ENCODE assay signal across 20 cellular contexts in genomic region chr18:5475252-5475651, GRCh38.
DNase-seq lines count a peak whose midpoint lies in the region; ATAC-seq, FAIRE-seq and TF ChIP-seq lines count a peak whose summit lies in the region.
"Had no signal": no experiment of that assay in that cellular context is flagged by ENCODE, and none has a peak within 500 bp of the region (broad histone marks: within the 10 kb centered on the region; RNA-seq: fewer than 3 reads in every experiment).

No MANE protein-coding gene starts in this region.

- DNase-seq in Ammon's horn (ENCODE audit: low spot score) (peak; percentile 71), NOMO-1 treated with dmso at 0.1 percent for 144 hours (lab: John Stamatoyannopoulos, UW; ENCODE audit: unreplicated experiment) (peak; percentile 88), epidermal melanocyte (ENCODE audit: insufficient read length, low spot score) (peak; percentile 37), H54 (ENCODE audit: insufficient read length, low spot score) (no peak), NCI-H1417 (lab: John Stamatoyannopoulos, UW) (no peak), endothelial cell (ENCODE audit: low spot score) (no peak)
- no peak for DNase-seq in naive thymus-derived CD4-positive, alpha-beta T cell
- DNase-seq: activated CD4-positive, alpha-beta T cell treated with anti-CD3 and anti-CD28 coated beads for 1 hour; activated CD8-positive, alpha-beta memory T cell treated with anti-CD3 and anti-CD28 coated beads, Interleukin-2, amount 10 ng/mL, durations not matched to agents 7 days and 5 days; activated gamma-delta T cell treated with Interleukin-2 at 50 U/mL for 16 hours; CD8-positive, alpha-beta memory T cell; KG1; NCI-H1436 treated with DMSO at 0.1 percent for 48 hours; SJCRH30; stimulated activated CD4-positive, alpha-beta T cell treated with anti-CD3 and anti-CD28 coated beads, Interleukin-12 subunit alpha, Interleukin-12 subunit beta, amount 100 ng/mL, for 4 hours; stimulated activated naive B cell treated with anti-CD40 and anti-IgM and Interleukin-4, amounts not matched to agents 10 μg/mL and 1 μg/mL and 100 μg/mL, for 72 hours; T-helper 9 cell had no signal

- no peak overlapping the region for H3K4me3 ChIP-seq in naive thymus-derived CD4-positive, alpha-beta T cell (ENCODE audit: low read length)
- H3K4me3 ChIP-seq: SJCRH30 had no signal

- FAIRE-seq in H54 (lab: Jason Lieb, UNC): no peak
- FAIRE-seq: colon had no signal

- no peak for TF ChIP-seq CTCF in endothelial cell (IDR thresholded peaks at IDR 0.05; ENCODE audit: unreplicated experiment)

- H3K36me3 ChIP-seq in naive thymus-derived CD4-positive, alpha-beta T cell (ENCODE audit: control insufficient read depth in 2 of 3, insufficient read depth in 3 of 3, low read length in 3 of 3): no peaks in the 10 kb centered on the region
- H3K36me3 ChIP-seq: SJCRH30 had no signal

- no peaks in the 10 kb centered on the region for H3K9me3 ChIP-seq in naive thymus-derived CD4-positive, alpha-beta T cell (ENCODE audit: control insufficient read depth in 2 of 3, low read length in 3 of 3)
- H3K9me3 ChIP-seq: SJCRH30 had no signal

- H3K9me3 Mint-ChIP-seq in naive thymus-derived CD4-positive, alpha-beta T cell: peaks cover 0 to 1% (median 0%) of the 10 kb centered on the region in 11 donors
- no peaks in the 10 kb centered on the region for H3K9me3 Mint-ChIP-seq in endothelial cell (ENCODE audit: unreplicated experiment)
- H3K9me3 Mint-ChIP-seq: stimulated activated naive B cell treated with anti-CD40 and anti-IgM and Interleukin-4, amounts not matched to agents 10 μg/mL and 1 μg/mL and 100 μg/mL, for 72 hours; type B pancreatic cell had no signal

- no peak overlapping the region for H3K27ac Mint-ChIP-seq in naive thymus-derived CD4-positive, alpha-beta T cell
- no peak overlapping the region for H3K27ac Mint-ChIP-seq in endothelial cell (ENCODE audit: unreplicated experiment)
- H3K27ac Mint-ChIP-seq: activated CD8-positive, alpha-beta memory T cell treated with anti-CD3 and anti-CD28 coated beads, Interleukin-2, amount 10 ng/mL, durations not matched to agents 7 days and 5 days; CD8-positive, alpha-beta memory T cell; stimulated activated naive B cell treated with anti-CD40 and anti-IgM and Interleukin-4, amounts not matched to agents 10 μg/mL and 1 μg/mL and 100 μg/mL, for 72 hours; type B pancreatic cell had no signal

- no peak for TF ChIP-seq POLR2A in H54 (IDR thresholded peaks at IDR 0.05; ENCODE audit: low read depth, low read length)

- peaks cover 0 to 14% (median 6%) of the 10 kb centered on the region in 7 donors for H3K4me1 Mint-ChIP-seq in naive thymus-derived CD4-positive, alpha-beta T cell
- H3K4me1 Mint-ChIP-seq in endothelial cell (ENCODE audit: unreplicated experiment): peaks cover 5% of the 10 kb centered on the region
- H3K4me1 Mint-ChIP-seq: activated CD8-positive, alpha-beta memory T cell treated with anti-CD3 and anti-CD28 coated beads, Interleukin-2, amount 10 ng/mL, durations not matched to agents 7 days and 5 days; CD8-positive, alpha-beta memory T cell; stimulated activated naive B cell treated with anti-CD40 and anti-IgM and Interleukin-4, amounts not matched to agents 10 μg/mL and 1 μg/mL and 100 μg/mL, for 72 hours had no signal

- H3K36me3 Mint-ChIP-seq in naive thymus-derived CD4-positive, alpha-beta T cell: peaks cover 0 to 4% (median 0%) of the 10 kb centered on the region in 5 donors
- no peaks in the 10 kb centered on the region for H3K36me3 Mint-ChIP-seq in endothelial cell (ENCODE audit: low read depth, unreplicated experiment)
- H3K36me3 Mint-ChIP-seq: activated CD8-positive, alpha-beta memory T cell treated with anti-CD3 and anti-CD28 coated beads, Interleukin-2, amount 10 ng/mL, durations not matched to agents 7 days and 5 days; CD8-positive, alpha-beta memory T cell; stimulated activated naive B cell treated with anti-CD40 and anti-IgM and Interleukin-4, amounts not matched to agents 10 μg/mL and 1 μg/mL and 100 μg/mL, for 72 hours had no signal

- intact Hi-C loops in naive thymus-derived CD4-positive, alpha-beta T cell (cut with micrococcal nuclease): no loop called here

- peaks cover 0 to 21% (median 12%) of the 10 kb centered on the region in 5 donors for H3K27me3 Mint-ChIP-seq in naive thymus-derived CD4-positive, alpha-beta T cell
- no peaks in the 10 kb centered on the region for H3K27me3 Mint-ChIP-seq in endothelial cell (ENCODE audit: unreplicated experiment)
- H3K27me3 Mint-ChIP-seq: type B pancreatic cell had no signal

- H3K4me3 Mint-ChIP-seq in naive thymus-derived CD4-positive, alpha-beta T cell: no peak overlapping the region
- no peak overlapping the region for H3K4me3 Mint-ChIP-seq in endothelial cell (ENCODE audit: unreplicated experiment)
- H3K4me3 Mint-ChIP-seq: activated CD8-positive, alpha-beta memory T cell treated with anti-CD3 and anti-CD28 coated beads, Interleukin-2, amount 10 ng/mL, durations not matched to agents 7 days and 5 days; CD8-positive, alpha-beta memory T cell; stimulated activated naive B cell treated with anti-CD40 and anti-IgM and Interleukin-4, amounts not matched to agents 10 μg/mL and 1 μg/mL and 100 μg/mL, for 72 hours; type B pancreatic cell had no signal

- POLR2A ChIA-PET in naive thymus-derived CD4-positive, alpha-beta T cell (lab: Charles Lee): no interaction called here

- CTCF ChIA-PET in naive thymus-derived CD4-positive, alpha-beta T cell (lab: Charles Lee): interaction anchor here (1.1 kb wide), 1 partner anchor 17 kb away, joined by 3 read pairs; no protein-coding TSS in a partner anchor

- no peaks in the 10 kb centered on the region for H3K4me1 ChIP-seq in naive thymus-derived CD4-positive, alpha-beta T cell (ENCODE audit: control insufficient read depth in 2 of 2, insufficient read depth in 2 of 2, low read length in 2 of 2)
- H3K4me1 ChIP-seq: SJCRH30 had no signal

- H3K27ac ChIP-seq in naive thymus-derived CD4-positive, alpha-beta T cell (ENCODE audit: low read depth, low read length): no peak overlapping the region
- H3K27ac ChIP-seq: SJCRH30 had no signal

- peak; percentile 79 for ATAC-seq in naive thymus-derived CD4-positive, alpha-beta T cell
- ATAC-seq in HG03460 (IDR thresholded peaks at IDR 0.05; ENCODE audit: unreplicated experiment): no peak
- ATAC-seq: activated CD8-positive, alpha-beta memory T cell treated with anti-CD3 and anti-CD28 coated beads, Interleukin-2, amount 10 ng/mL, durations not matched to agents 7 days and 5 days; stimulated activated naive B cell treated with anti-CD40 and anti-IgM and Interleukin-4, amounts not matched to agents 10 μg/mL and 1 μg/mL and 100 μg/mL, for 72 hours had no signal

- no peaks in the 10 kb centered on the region for H3K27me3 ChIP-seq in naive thymus-derived CD4-positive, alpha-beta T cell (ENCODE audit: control insufficient read depth in 2 of 2, insufficient read depth in 2 of 2, low read length in 2 of 2)
- H3K27me3 ChIP-seq: SJCRH30 had no signal

Comparison
In these comparisons a context has a peak if more than half of its experiments do, and no peak if none do; other contexts are left out.
1. DNase-seq: peak in Ammon's horn (single experiment), NOMO-1 treated with dmso at 0.1 percent for 144 hours (single experiment) and epidermal melanocyte (single experiment); none in naive thymus-derived CD4-positive, alpha-beta T cell (0 of 9), H54 (single experiment), NCI-H1417 (0 of 3) and endothelial cell (single experiment).